In genomic region chr20:46784450-46785127, GRCh38 we compare ENCODE assay signal across 1 cellular context.
TF ChIP-seq lines count a peak whose summit lies in the region.

No MANE protein-coding gene starts in this region.

TF ChIP-seq in GM23338, 12 proteins besides CTCF, POLR2A, EP300 and RAD21:
- TF ChIP-seq ZNF462 (CRISPR knock-in tag; IDR thresholded peaks at IDR 0.05) (no peak), NANOG (IDR thresholded peaks at IDR 0.05; ENCODE audit: borderline replicate concordance) (no peak), ZNF114 (CRISPR knock-in tag; IDR thresholded peaks at IDR 0.05) (no peak), CREB1 (CRISPR knock-in tag; IDR thresholded peaks at IDR 0.05; ENCODE audit: low read depth) (no peak)
